In the genomic region with DNA sequence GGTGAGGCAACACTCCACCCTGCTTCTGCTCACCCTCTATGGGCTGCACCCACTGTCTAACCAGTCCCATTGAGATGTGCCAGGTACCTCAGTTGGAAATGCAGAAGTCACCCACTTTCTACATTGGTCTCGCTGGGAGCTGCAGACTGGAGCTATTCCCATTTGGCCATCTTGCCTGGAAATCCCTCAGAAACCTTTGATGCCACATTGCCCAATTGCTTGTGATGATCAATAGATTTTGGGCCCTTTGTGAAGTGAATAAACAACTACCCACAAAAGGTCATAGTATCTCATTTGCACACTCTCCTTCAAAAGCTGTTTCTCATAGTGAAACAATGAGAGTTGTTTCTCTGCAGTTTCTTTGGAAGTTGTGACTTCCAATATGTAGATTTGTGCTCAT, we compare ENCODE assay signal across 34 cellular contexts.
"Had no signal": no experiment of that assay in that cellular context is flagged by ENCODE, and none has a peak within 500 bp of the region (broad histone marks: within the 10 kb centered on the region; RNA-seq: fewer than 3 reads in every experiment).

No MANE protein-coding gene starts in this region.

- FAIRE-seq: astrocyte, TTC549 had no signal

- H3K36me3 ChIP-seq: adrenal gland, brain microvascular endothelial cell, breast epithelium had no signal

- H3K27me3 ChIP-seq: adrenal gland, body of pancreas, brain microvascular endothelial cell, breast epithelium had no signal

- H3K4me1 ChIP-seq: adrenal gland, body of pancreas, breast epithelium had no signal

- ATAC-seq: activated CD8-positive, alpha-beta T cell treated with anti-CD3 and anti-CD28 coated beads for 36 hours; activated naive CD4-positive, alpha-beta T cell treated with anti-CD3 and anti-CD28 coated beads, Interleukin-2, amount 50 U/mL, for 72 hours; activated T-cell treated with anti-CD3 and anti-CD28 coated beads, Interleukin-2, amount 50 U/mL, for 4 hours; activated T-cell treated with anti-CD3 and anti-CD28 coated beads, Interleukin-2, amount 50 U/mL, for 72 hours; activated T-helper 17 cell treated with anti-CD3 and anti-CD28 coated beads, Interleukin-2, amount 50 U/mL, for 72 hours; body of pancreas had no signal

- H3K27ac ChIP-seq: adrenal gland, body of pancreas, brain microvascular endothelial cell, breast epithelium, VCaP had no signal

- H3K9me3 ChIP-seq: adrenal gland, body of pancreas, breast epithelium had no signal

- H3K4me3 ChIP-seq: adrenal gland, body of pancreas, breast epithelium had no signal

- DNase-seq: activated B cell treated with CpG ODN at 0.5 μM for 24 hours; activated CD4-positive, alpha-beta memory T cell treated with anti-CD3 and anti-CD28 coated beads for 36 hours; activated CD4-positive, alpha-beta T cell treated with anti-CD3 and anti-CD28 coated beads for 4 hours; activated CD4-positive, alpha-beta T cell treated with anti-CD3 and anti-CD28 coated beads, Interleukin-2, amount 10 ng/mL, durations not matched to agents 24 days and 14 days; activated CD4-positive, alpha-beta T cell treated with anti-CD3 and anti-CD28 coated beads, Interleukin-2, amount 50 U/mL, for 1 hour; activated CD4-positive, alpha-beta T cell treated with anti-CD3 and anti-CD28 coated beads, Interleukin-2, amount 50 U/mL, for 4 hours; activated CD4-positive, CD25-positive, alpha-beta regulatory T cell treated with anti-CD3 and anti-CD28 coated beads, Interleukin-2, amount 50 U/mL, for 72 hours; activated CD8-positive, alpha-beta memory T cell treated with anti-CD3 and anti-CD28 coated beads, Interleukin-2, amount 50 U/mL, for 4 hours; activated CD8-positive, alpha-beta T cell treated with anti-CD3 and anti-CD28 coated beads for 36 hours; activated effector memory CD4-positive, alpha-beta T cell treated with anti-CD3 and anti-CD28 coated beads, Interleukin-2, amount 50 U/mL, for 16 hours; activated gamma-delta T cell treated with Interleukin-2 at 50 U/mL for 16 hours; activated naive CD4-positive, alpha-beta T cell; activated naive CD4-positive, alpha-beta T cell treated with anti-CD3 and anti-CD28 coated beads for 36 hours; activated naive CD4-positive, alpha-beta T cell treated with anti-CD3 and anti-CD28 coated beads, Interleukin-2, amount 50 U/mL, for 16 hours; activated naive CD8-positive, alpha-beta T cell treated with anti-CD3 and anti-CD28 coated beads for 36 hours; activated T-cell treated with anti-CD3 and anti-CD28 coated beads for 4 hours; activated T-cell treated with anti-CD3 and anti-CD28 coated beads, Interleukin-2, amount 50 U/mL, for 1 hour; activated T-cell treated with anti-CD3 and anti-CD28 coated beads, Interleukin-2, amount 50 U/mL, for 4 hours; activated T-cell treated with anti-CD3 and anti-CD28 coated beads, Interleukin-2, amount 50 U/mL, for 72 hours; adrenal gland; amniotic stem cell; aorta; body of pancreas; brain microvascular endothelial cell; central memory CD4-positive, alpha-beta T cell; T-helper 1 cell; T-helper 2 cell; T-helper 9 cell had no signal
